6 cellular contexts compared by ENCODE assay signal in the genomic region with DNA sequence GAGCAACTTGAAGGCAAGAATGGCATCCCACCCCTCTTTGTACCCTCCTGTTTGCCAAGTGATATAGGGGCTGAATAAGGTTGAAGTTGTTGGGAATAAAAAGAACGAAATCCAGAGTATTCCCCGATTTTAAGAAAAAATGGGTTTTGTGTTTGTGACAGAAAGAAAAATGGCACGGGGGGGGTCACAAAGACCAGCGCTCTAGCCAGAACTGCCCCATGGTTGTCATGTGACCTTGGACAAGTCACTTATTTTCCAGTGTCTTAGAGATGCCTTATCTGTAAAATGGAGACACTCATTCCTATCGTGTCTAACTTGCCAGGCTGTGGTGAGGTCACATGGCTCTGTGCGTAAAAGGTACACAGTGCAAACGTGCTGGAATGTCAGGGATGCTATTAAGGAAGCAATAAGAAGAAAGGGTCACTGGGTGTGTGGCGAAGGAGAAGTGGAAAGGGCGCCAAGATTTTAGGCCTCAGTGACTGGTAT. TPM values are rescaled to one million over a fixed set of nuclear protein-coding genes. Genes with fewer than 3 reads are reported as not detected.
DNase-seq lines count a peak whose midpoint lies in the region; ATAC-seq and TF ChIP-seq lines count a peak whose summit lies in the region.

No MANE protein-coding gene starts in this region.

- no peaks in the 10 kb centered on the region for H3K9me3 ChIP-seq in left lung

- ATAC-seq in left lung = peak; percentile 1
- ATAC-seq in GM18520 (IDR thresholded peaks at IDR 0.05; ENCODE audit: unreplicated experiment) = no peak

- H3K36me3 ChIP-seq in left lung = no peaks in the 10 kb centered on the region

- TF ChIP-seq CTCF in WI38 (IDR thresholded peaks at IDR 0.05; ENCODE audit: low read depth, low read length) (no peak), left lung (IDR thresholded peaks at IDR 0.05) (no peak)

- DNase-seq in ELR (ENCODE audit: low read depth) (peak; percentile 70), left lung (peak in 1 of 2 donors; percentile 6), NCI-H510A treated with DMSO at 0.1 percent for 48 hours (lab: John Stamatoyannopoulos, UW) (no peak), occipital lobe (lab: John Stamatoyannopoulos, UW) (no peak)

- intact Hi-C loops in left lung (cut with DNase I) = no loop called here

- H3K4me3 ChIP-seq in WI38 (ENCODE audit: low read depth, low read length) = peak overlapping the region; percentile 62
- H3K4me3 ChIP-seq in left lung = peak overlapping the region; percentile 40 to 73

- peaks cover 16 to 51% of the 10 kb centered on the region in 2 donors for H3K4me1 ChIP-seq in left lung

- peak overlapping the region; percentile 95 to 97 for H3K27ac ChIP-seq in left lung

- H3K27me3 ChIP-seq in left lung = no peaks in the 10 kb centered on the region

RNA-seq across cellular contexts. Expression of a gene that starts 1.6 kb away (rescaled TPM):
- total RNA-seq in left lung (10 to 100 TPM; 27.3 to 34.6 TPM), occipital lobe (8.0 TPM)

RNA-seq across cellular contexts. Expression of a gene that starts 11.2 kb away (rescaled TPM):
- 10 to 100 TPM; 10.6 to 15.7 TPM for total RNA-seq in left lung
- total RNA-seq in occipital lobe = 3.0 TPM

RNA-seq across cellular contexts. Expression of a gene that starts 14.3 kb away (rescaled TPM):
- total RNA-seq in left lung (10 to 100 TPM; 41.0 to 49.1 TPM), occipital lobe (3.1 TPM)

RNA-seq across cellular contexts. Expression of a gene that starts 15.0 kb away (rescaled TPM):
- total RNA-seq in left lung (1 to 10 TPM; 5.4 to 6.0 TPM), occipital lobe (8.1 TPM)

Comparison
In these comparisons a context has a peak if more than half of its experiments do, and no peak if none do; other contexts are left out.
1. RNA of a gene that starts 14.3 kb away (total RNA-seq): 41.0 to 49.1 TPM in left lung; 3.1 TPM in occipital lobe (single experiment); every median in the first group is over 10 times any median in the second.